In genomic region chr5:178488696-178489095, GRCh38 we compare ENCODE assay signal across 17 cellular contexts.
"Had no signal": no experiment of that assay in that cellular context is flagged by ENCODE, and none has a peak within 500 bp of the region (broad histone marks: within the 10 kb centered on the region; RNA-seq: fewer than 3 reads in every experiment).

No MANE protein-coding gene starts in this region.

- H3K27ac Mint-ChIP-seq: activated CD4-positive, alpha-beta memory T cell treated with anti-CD3 and anti-CD28 coated beads for 36 hours; activated naive CD4-positive, alpha-beta T cell treated with anti-CD3 and anti-CD28 coated beads, Interleukin-2, amount 50 U/mL, for 72 hours; activated T-helper 1 cell treated with anti-CD3 and anti-CD28 coated beads, Interleukin-12 subunit alpha, Interleukin-12 subunit beta, Interleukin-2, Interleukin-4 antibody, amounts not matched to agents 30 ng/mL and 10 ng/mL and 1 ng/mL, durations not matched to agents 14 hours and 24 hours and 36 hours; naive thymus-derived CD4-positive, alpha-beta T cell; stimulated activated naive B cell treated with anti-CD40 and anti-IgM and Interleukin-4, amounts not matched to agents 10 μg/mL and 1 μg/mL and 100 μg/mL, for 72 hours; T-helper 1 cell treated with Interleukin-12 subunit alpha and Interleukin-12 subunit beta and Interleukin-4 antibody, amounts not matched to agents 30 μg/mL and 1 μg/mL, for 36 hours had no signal

- H3K4me1 ChIP-seq: gastroesophageal sphincter had no signal

- H3K9me3 Mint-ChIP-seq: activated CD4-positive, alpha-beta memory T cell treated with anti-CD3 and anti-CD28 coated beads for 36 hours; activated naive CD4-positive, alpha-beta T cell treated with anti-CD3 and anti-CD28 coated beads, Interleukin-2, amount 50 U/mL, for 72 hours; activated T-helper 1 cell treated with anti-CD3 and anti-CD28 coated beads, Interleukin-12 subunit alpha, Interleukin-12 subunit beta, Interleukin-2, Interleukin-4 antibody, amounts not matched to agents 30 ng/mL and 10 ng/mL and 1 ng/mL, durations not matched to agents 14 hours and 24 hours and 36 hours; T-helper 1 cell treated with Interleukin-12 subunit alpha and Interleukin-12 subunit beta and Interleukin-4 antibody, amounts not matched to agents 30 μg/mL and 1 μg/mL, for 36 hours had no signal

- DNase-seq: activated CD4-positive, alpha-beta memory T cell treated with anti-CD3 and anti-CD28 coated beads for 36 hours; activated gamma-delta T cell treated with Interleukin-2 at 50 U/mL for 16 hours; activated T-cell treated with anti-CD3 and anti-CD28 coated beads for 4 hours; cerebellar nuclear complex; cortex of kidney; effector CD4-positive, alpha-beta T cell; heart right ventricle; left ventricle myocardium superior; naive thymus-derived CD4-positive, alpha-beta T cell; spleen; stimulated activated CD4-positive, alpha-beta T cell treated with anti-CD3 and anti-CD28 coated beads, Interleukin-4, amount 100 ng/mL, for 4 hours; stimulated activated naive B cell treated with anti-CD40 and anti-IgM and Interleukin-4, amounts not matched to agents 10 μg/mL and 1 μg/mL and 100 μg/mL, for 72 hours had no signal

- ATAC-seq: activated naive CD4-positive, alpha-beta T cell treated with anti-CD3 and anti-CD28 coated beads, Interleukin-2, amount 50 U/mL, for 72 hours; esophagus mucosa; gastroesophageal sphincter; heart right ventricle; left ventricle myocardium superior; naive thymus-derived CD4-positive, alpha-beta T cell; stimulated activated naive B cell treated with anti-CD40 and anti-IgM and Interleukin-4, amounts not matched to agents 10 μg/mL and 1 μg/mL and 100 μg/mL, for 72 hours had no signal

- H3K36me3 ChIP-seq: gastroesophageal sphincter, heart right ventricle, spleen had no signal

- H3K27me3 ChIP-seq: heart right ventricle had no signal

- H3K4me3 ChIP-seq: gastroesophageal sphincter, heart right ventricle, spleen had no signal

- H3K36me3 Mint-ChIP-seq: activated CD4-positive, alpha-beta memory T cell treated with anti-CD3 and anti-CD28 coated beads for 36 hours; activated naive CD4-positive, alpha-beta T cell treated with anti-CD3 and anti-CD28 coated beads, Interleukin-2, amount 50 U/mL, for 72 hours had no signal

- H3K27ac ChIP-seq: gastroesophageal sphincter, heart right ventricle, spleen had no signal

- H3K4me3 Mint-ChIP-seq: activated CD4-positive, alpha-beta memory T cell treated with anti-CD3 and anti-CD28 coated beads for 36 hours; activated T-helper 1 cell treated with anti-CD3 and anti-CD28 coated beads, Interleukin-12 subunit alpha, Interleukin-12 subunit beta, Interleukin-2, Interleukin-4 antibody, amounts not matched to agents 30 ng/mL and 10 ng/mL and 1 ng/mL, durations not matched to agents 14 hours and 24 hours and 36 hours; naive thymus-derived CD4-positive, alpha-beta T cell; stimulated activated naive B cell treated with anti-CD40 and anti-IgM and Interleukin-4, amounts not matched to agents 10 μg/mL and 1 μg/mL and 100 μg/mL, for 72 hours; T-helper 1 cell treated with Interleukin-12 subunit alpha and Interleukin-12 subunit beta and Interleukin-4 antibody, amounts not matched to agents 30 μg/mL and 1 μg/mL, for 36 hours had no signal
